In genomic region chr7:1121886-1122831, GRCh38 we compare ENCODE assay signal across 1 cellular context.
TF ChIP-seq lines count a peak whose summit lies in the region.

No MANE protein-coding gene starts in this region.

TF ChIP-seq in GM12878, 131 proteins besides CTCF, POLR2A, EP300 and RAD21:
- TF ChIP-seq BACH1 (IDR thresholded peaks at IDR 0.05; ENCODE audit: borderline replicate concordance) (no peak), USF1 (IDR thresholded peaks at IDR 0.05; ENCODE audit: borderline replicate concordance, extremely low read length, insufficient read depth, low read depth, low read length) (peak; percentile 23)
TF ChIP-seq in GM12878: peak in this region for 1.
